In genomic region chr4:81314196-81314896, GRCh38 we compare ENCODE assay signal across 9 cellular contexts.
DNase-seq lines count a peak whose midpoint lies in the region; ATAC-seq and TF ChIP-seq lines count a peak whose summit lies in the region.
"Had no signal": no experiment of that assay in that cellular context is flagged by ENCODE, and none has a peak within 500 bp of the region (broad histone marks: within the 10 kb centered on the region; RNA-seq: fewer than 3 reads in every experiment).

No MANE protein-coding gene starts in this region.

- peak; percentile 97 for DNase-seq in Caki2 (ENCODE audit: low read depth)
- DNase-seq in LNCaP clone FGC (ENCODE audit: low read depth): peak; percentile 15
- peak; percentile 21 for DNase-seq in amniotic stem cell (lab: John Stamatoyannopoulos, UW)
- DNase-seq in lower lobe of right lung: peak; percentile 55
- no peak for DNase-seq in ecto neural progenitor cell (ENCODE audit: low spot score)
- no peak for DNase-seq in GF-D8 (lab: John Stamatoyannopoulos, UW)
- DNase-seq: head of caudate nucleus had no signal

- H3K9me3 ChIP-seq in lower lobe of right lung: no peaks in the 10 kb centered on the region

- peak overlapping the region; percentile 21 for H3K27ac ChIP-seq in lower lobe of right lung

- intact Hi-C loops in lower lobe of right lung (cut with DNase I): no loop called here

- H3K4me3 ChIP-seq in LNCaP clone FGC (ENCODE audit: low read depth, low read length) (no peak overlapping the region), lower lobe of right lung (no peak overlapping the region)

- H3K27me3 ChIP-seq in lower lobe of right lung (ENCODE audit: low read depth): no peaks in the 10 kb centered on the region

- ATAC-seq in lower lobe of right lung (peak; percentile 61 to 75), GM18868 (IDR thresholded peaks at IDR 0.05; ENCODE audit: unreplicated experiment) (no peak), HG02588 (IDR thresholded peaks at IDR 0.05; ENCODE audit: unreplicated experiment) (no peak)

- TF ChIP-seq CTCF in LNCaP clone FGC (IDR thresholded peaks at IDR 0.05; ENCODE audit: control insufficient read depth, extremely low read depth, insufficient read depth): no peak
- no peak for TF ChIP-seq CTCF in lower lobe of right lung (IDR thresholded peaks at IDR 0.05)

- in situ Hi-C loops in Caki2 (cut with HindIII; ENCODE audit: low pct_unique_long_range_greater_than_20kb, low sequenced_read_pairs): no loop called here

- H3K36me3 ChIP-seq in lower lobe of right lung: no peaks in the 10 kb centered on the region

- no peaks in the 10 kb centered on the region for H3K4me1 ChIP-seq in lower lobe of right lung

Comparison
In these comparisons a context has a peak if more than half of its experiments do, and no peak if none do; other contexts are left out.
1. DNase-seq: peak in Caki2 (single experiment), LNCaP clone FGC (single experiment), amniotic stem cell (single experiment) and lower lobe of right lung (single experiment); none in ecto neural progenitor cell (single experiment) and GF-D8 (single experiment).
2. ATAC-seq: peak in lower lobe of right lung (2 of 2); none in GM18868 (single experiment) and HG02588 (single experiment).